ENCODE assay signal across 31 cellular contexts in the genomic region with DNA sequence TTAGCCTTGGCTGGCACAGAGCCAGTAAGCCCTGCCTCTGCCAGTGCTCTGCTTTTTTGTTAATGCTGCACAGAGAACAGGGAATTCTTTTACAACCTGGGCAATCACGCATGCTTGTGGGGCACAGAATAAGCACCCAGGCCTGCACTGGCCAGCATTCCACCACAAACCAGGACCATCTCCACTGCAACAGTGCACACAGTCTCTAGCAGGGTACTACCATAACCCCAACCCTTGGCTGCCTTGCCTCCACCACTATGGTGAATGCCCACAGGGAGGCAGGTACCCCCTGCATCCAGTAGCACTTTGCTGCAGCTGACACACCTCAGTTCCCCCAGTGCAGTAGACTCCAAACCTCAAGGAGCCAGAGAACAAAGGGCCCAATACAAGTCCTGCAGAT. TPM values are rescaled to one million over a fixed set of nuclear protein-coding genes. Genes with fewer than 3 reads are reported as not detected.
"Had no signal": no experiment of that assay in that cellular context is flagged by ENCODE, and none has a peak within 500 bp of the region (broad histone marks: within the 10 kb centered on the region; RNA-seq: fewer than 3 reads in every experiment).

No MANE protein-coding gene starts in this region.

- H3K4me3 ChIP-seq: ascending aorta, cardiac muscle cell had no signal

- ATAC-seq: activated CD8-positive, alpha-beta T cell treated with anti-CD3 and anti-CD28 coated beads for 36 hours; activated naive CD8-positive, alpha-beta T cell treated with anti-CD3 and anti-CD28 coated beads, Interleukin-2, amount 50 U/mL, for 24 hours; activated T-cell treated with anti-CD3 and anti-CD28 coated beads, Interleukin-2, amount 50 U/mL, for 4 hours; activated T-cell treated with anti-CD3 and anti-CD28 coated beads, Interleukin-2, amount 50 U/mL, for 72 hours; activated T-helper 17 cell treated with anti-CD3 and anti-CD28 coated beads, Interleukin-2, amount 50 U/mL, for 72 hours had no signal

- DNase-seq: activated B cell treated with CpG ODN at 0.5 μM for 24 hours; activated CD4-positive, alpha-beta memory T cell treated with anti-CD3 and anti-CD28 coated beads for 36 hours; activated CD4-positive, alpha-beta T cell treated with anti-CD3 and anti-CD28 coated beads for 4 hours; activated CD4-positive, alpha-beta T cell treated with anti-CD3 and anti-CD28 coated beads, Interleukin-2, amount 10 ng/mL, durations not matched to agents 24 days and 14 days; activated CD4-positive, alpha-beta T cell treated with anti-CD3 and anti-CD28 coated beads, Interleukin-2, amount 50 U/mL, for 1 hour; activated CD4-positive, alpha-beta T cell treated with anti-CD3 and anti-CD28 coated beads, Interleukin-2, amount 50 U/mL, for 4 hours; activated CD4-positive, CD25-positive, alpha-beta regulatory T cell treated with anti-CD3 and anti-CD28 coated beads, Interleukin-2, amount 50 U/mL, for 72 hours; activated CD8-positive, alpha-beta memory T cell treated with anti-CD3 and anti-CD28 coated beads, Interleukin-2, amount 50 U/mL, for 4 hours; activated CD8-positive, alpha-beta T cell treated with anti-CD3 and anti-CD28 coated beads for 36 hours; activated effector memory CD4-positive, alpha-beta T cell treated with anti-CD3 and anti-CD28 coated beads, Interleukin-2, amount 50 U/mL, for 16 hours; activated gamma-delta T cell treated with Interleukin-2 at 50 U/mL for 16 hours; activated naive CD4-positive, alpha-beta T cell; activated naive CD4-positive, alpha-beta T cell treated with anti-CD3 and anti-CD28 coated beads for 36 hours; activated naive CD8-positive, alpha-beta T cell treated with anti-CD3 and anti-CD28 coated beads, Interleukin-2, amount 10 ng/mL, durations not matched to agents 7 days and 5 days; activated naive CD8-positive, alpha-beta T cell treated with anti-CD3 and anti-CD28 coated beads, Interleukin-2, amount 50 U/mL, for 24 hours; activated T-cell treated with anti-CD3 and anti-CD28 coated beads for 4 hours; activated T-cell treated with anti-CD3 and anti-CD28 coated beads, Interleukin-2, amount 50 U/mL, for 1 hour; activated T-cell treated with anti-CD3 and anti-CD28 coated beads, Interleukin-2, amount 50 U/mL, for 4 hours; activated T-cell treated with anti-CD3 and anti-CD28 coated beads, Interleukin-2, amount 50 U/mL, for 72 hours; amygdala; anterior cingulate cortex; caudate nucleus; cerebellar nuclear complex; T-helper 2 cell; T-helper 9 cell had no signal

- H3K36me3 ChIP-seq: ascending aorta, cardiac muscle cell had no signal

- H3K27ac ChIP-seq: ascending aorta, cardiac muscle cell, VCaP had no signal

- H3K4me1 ChIP-seq: ascending aorta had no signal

- H3K27me3 ChIP-seq: ascending aorta, cardiac muscle cell had no signal

- FAIRE-seq: bronchial epithelial cell, TTC549 had no signal

RNA-seq across cellular contexts. Expression of gene FAAH2, which starts 19.2 kb away (rescaled TPM):
- total RNA-seq: ascending aorta had no signal
